ENCODE assay signal across 8 cellular contexts in the genomic region with DNA sequence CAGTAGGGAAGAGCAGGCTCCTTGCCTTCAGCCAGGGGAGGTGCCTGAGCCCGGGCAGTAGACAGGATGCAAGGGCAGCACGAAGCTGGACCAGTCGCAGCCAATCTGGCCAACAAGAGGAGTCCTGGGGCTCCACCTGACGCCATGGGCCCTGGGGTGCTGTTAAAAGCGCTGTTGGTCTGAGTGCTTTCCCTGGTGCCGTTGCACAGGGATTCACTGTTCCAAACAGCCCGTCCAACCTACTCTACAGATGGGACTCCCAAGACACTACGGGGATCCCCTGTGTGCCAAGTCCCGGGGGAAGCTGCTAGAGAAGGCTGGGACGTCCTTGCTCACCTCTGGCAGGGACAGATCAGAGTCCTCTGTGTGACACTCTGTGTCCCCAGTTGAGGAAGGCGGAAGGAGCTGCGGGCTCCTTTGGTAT. TPM values are rescaled to one million over a fixed set of nuclear protein-coding genes. Genes with fewer than 3 reads are reported as not detected.
DNase-seq lines count a peak whose midpoint lies in the region; ATAC-seq, FAIRE-seq and TF ChIP-seq lines count a peak whose summit lies in the region.

No MANE protein-coding gene starts in this region.

- POLR2A ChIA-PET in HepG2 (lab: Yijun Ruan, JAX): interaction anchor here (1.1 to 2.6 kb wide), 9 partner anchors 9 to 81 kb away, joined by 3 to 20 read pairs (median 7); no protein-coding TSS in a partner anchor

- TF ChIP-seq EP300 in HepG2 (IDR thresholded peaks at IDR 0.05; ENCODE audit: low read depth in 2 of 2, low read length in 2 of 2) (no peak), HepG2 (CRISPR knock-in tag; IDR thresholded peaks at IDR 0.05; ENCODE audit: borderline replicate concordance) (no peak)

- H3K9me3 ChIP-seq in HepG2 (ENCODE audit: low read length): no peaks in the 10 kb centered on the region
- no peaks in the 10 kb centered on the region for H3K9me3 ChIP-seq in thymus (ENCODE audit: control insufficient read depth)

- H3K36me3 Mint-ChIP-seq in activated naive CD8-positive, alpha-beta T cell treated with anti-CD3 and anti-CD28 coated beads, Interleukin-2, amount 50 U/mL, for 24 hours (ENCODE audit: low read depth): peaks cover 2% of the 10 kb centered on the region

- H3K27ac ChIP-seq in HepG2 (ENCODE audit: extremely low read length, insufficient read depth, low read length) (peak overlapping the region; percentile 77), thymus (ENCODE audit: low read depth) (no peak overlapping the region)

- no peak; a peak in 1 of 4 replicates for TF ChIP-seq POLR2A in HepG2 (IDR thresholded peaks at IDR 0.05; ENCODE audit: insufficient read depth in 1 of 2, low read depth in 2 of 2, low read length in 2 of 2)

- H3K4me3 Mint-ChIP-seq in activated naive CD8-positive, alpha-beta T cell treated with anti-CD3 and anti-CD28 coated beads, Interleukin-2, amount 50 U/mL, for 24 hours: peak overlapping the region; percentile 74

- H3K36me3 ChIP-seq in HepG2 (replicated peaks in 1 of 2; ENCODE audit: control insufficient read depth in 1 of 2, insufficient read depth in 2 of 2, low read length in 2 of 2): no peaks in the 10 kb centered on the region
- no peaks in the 10 kb centered on the region for H3K36me3 ChIP-seq in thymus (ENCODE audit: control insufficient read depth, insufficient read depth)

- no peak for TF ChIP-seq CTCF in HepG2 (CRISPR knock-in tag; IDR thresholded peaks at IDR 0.05)

- TF ChIP-seq RAD21 in HepG2 (CRISPR knock-in tag; IDR thresholded peaks at IDR 0.05): no peak

- peak overlapping the region; percentile 87 for H3K9ac ChIP-seq in HepG2 (ENCODE audit: insufficient read depth, low read depth, low read length)

- CTCF ChIA-PET in HepG2 (lab: Yijun Ruan, JAX; ENCODE audit: low intra/inter-chr PET ratio, low total read pairs): no interaction called here

- BruUV-seq in HepG2 (replicated peaks; lab: Mats Ljungman, UMichigan): no TSS peak

- intact Hi-C loops in HepG2 (cut with micrococcal nuclease; ENCODE audit: unreplicated experiment): loop anchor here (10.0 kb wide), 1 partner anchor 51 kb away; no protein-coding TSS in a partner anchor

- H3K4me3 ChIP-seq in HepG2 (replicated peaks in 1 of 3; ENCODE audit: insufficient read depth in 1 of 3, low read depth in 2 of 3, low read length in 3 of 3) (peak overlapping the region; percentile 75 to 93 (median 92)), thymus (ENCODE audit: low read length) (peak overlapping the region; percentile 49)

- 4% methylated on average over 5 of the region's 12 CpGs for WGBS in HepG2 (ENCODE audit: low lambda C conversion rate)
- 74% methylated on average over 12 of the region's 12 CpGs for WGBS in thymus

- in situ Hi-C loops in HepG2 (cut with HindIII; ENCODE audit: extremely low pct_ligation_motif_present, low pct_unique_long_range_greater_than_20kb): no loop called here

- H3K4me1 ChIP-seq in HepG2 (ENCODE audit: insufficient read depth, low read length) (peaks cover 55% of the 10 kb centered on the region), thymus (ENCODE audit: control insufficient read depth, insufficient read depth, low read length) (peaks cover 3% of the 10 kb centered on the region)

- H3K27me3 ChIP-seq in HepG2 (ENCODE audit: control insufficient read depth in 1 of 2, insufficient read depth in 2 of 2, low read length in 2 of 2) (no peaks in the 10 kb centered on the region; a peak in 2 of 5 replicates), thymus (ENCODE audit: control insufficient read depth, insufficient read depth) (no peaks in the 10 kb centered on the region)

- H3K27ac Mint-ChIP-seq in activated naive CD8-positive, alpha-beta T cell treated with anti-CD3 and anti-CD28 coated beads, Interleukin-2, amount 50 U/mL, for 24 hours: peak overlapping the region; percentile 27

- no peaks in the 10 kb centered on the region for H3K9me3 Mint-ChIP-seq in activated naive CD8-positive, alpha-beta T cell treated with anti-CD3 and anti-CD28 coated beads, Interleukin-2, amount 50 U/mL, for 24 hours

- peaks cover 15% of the 10 kb centered on the region for H3K27me3 Mint-ChIP-seq in activated naive CD8-positive, alpha-beta T cell treated with anti-CD3 and anti-CD28 coated beads, Interleukin-2, amount 50 U/mL, for 24 hours

- ATAC-seq in HG03139 (IDR thresholded peaks at IDR 0.05; ENCODE audit: unreplicated experiment) (peak; percentile 21), HepG2 (peak; percentile 61), GM18517 (IDR thresholded peaks at IDR 0.05; ENCODE audit: unreplicated experiment) (no peak)
- no peak for ATAC-seq in activated naive CD8-positive, alpha-beta T cell treated with anti-CD3 and anti-CD28 coated beads, Interleukin-2, amount 50 U/mL, for 24 hours

- H3K4me1 Mint-ChIP-seq in activated naive CD8-positive, alpha-beta T cell treated with anti-CD3 and anti-CD28 coated beads, Interleukin-2, amount 50 U/mL, for 24 hours: peaks cover 8% of the 10 kb centered on the region

- no peaks in the 10 kb centered on the region for H4K20me1 ChIP-seq in HepG2 (ENCODE audit: insufficient read depth, low read length)

- FAIRE-seq in HepG2 (lab: Jason Lieb, UNC): no peak

- no peak overlapping the region for H2AFZ ChIP-seq in HepG2 (ENCODE audit: low read length)

- H3K4me2 ChIP-seq in HepG2 (ENCODE audit: low read depth, low read length): peak overlapping the region; percentile 96

- H3K79me2 ChIP-seq in HepG2 (ENCODE audit: insufficient read depth, low read length): peaks cover 27% of the 10 kb centered on the region

- peak; percentile 57 for DNase-seq in NCI-H82 (lab: John Stamatoyannopoulos, UW)
- DNase-seq in NCI-H82 treated with DMSO at 0.1 percent for 48 hours (lab: John Stamatoyannopoulos, UW; ENCODE audit: unreplicated experiment): no peak
- no peak for DNase-seq in activated naive CD8-positive, alpha-beta T cell treated with anti-CD3 and anti-CD28 coated beads, Interleukin-2, amount 50 U/mL, for 24 hours
- no peak for DNase-seq in HepG2 (ENCODE audit: low spot score)
- no peak for DNase-seq in amygdala (lab: John Stamatoyannopoulos, UW)

TF ChIP-seq in HepG2, 621 proteins besides CTCF, POLR2A, EP300 and RAD21 (continues in another document):
- TF ChIP-seq ZNF670 (CRISPR knock-in tag; IDR thresholded peaks at IDR 0.05; ENCODE audit: borderline replicate concordance): 0 out of 2 replicates have a peak, but pooled peaks have one; percentile 59
- 0 out of 2 replicates have a peak, but pooled peaks have one; percentile 3 for TF ChIP-seq ZNF547 (CRISPR knock-in tag; IDR thresholded peaks at IDR 0.05)
- TF ChIP-seq MXD4 (CRISPR knock-in tag; IDR thresholded peaks at IDR 0.05): no peak
- no peak for TF ChIP-seq SNRNP70 (IDR thresholded peaks at IDR 0.05; ENCODE audit: low read depth, low read length)
- TF ChIP-seq ZNF180 (CRISPR knock-in tag; IDR thresholded peaks at IDR 0.05; ENCODE audit: borderline replicate concordance, low read depth): no peak
- TF ChIP-seq PTBP1 (IDR thresholded peaks at IDR 0.05; ENCODE audit: low read depth, low read length, poor library complexity, severe bottlenecking): peak; percentile 33
- TF ChIP-seq ZMAT3 (CRISPR knock-in tag; conservative IDR thresholded peaks at IDR 0.05): no peak
- no peak for TF ChIP-seq ZEB1 (IDR thresholded peaks at IDR 0.05; ENCODE audit: insufficient replicate concordance, low read depth)
- no peak for TF ChIP-seq DNMT1 (CRISPR knock-in tag; IDR thresholded peaks at IDR 0.05)
- no peak; the same call in 1 of the 2 replicates for TF ChIP-seq ZNF510 (CRISPR knock-in tag; IDR thresholded peaks at IDR 0.05; ENCODE audit: low read depth)
- no peak for TF ChIP-seq ZBTB7B (CRISPR knock-in tag; IDR thresholded peaks at IDR 0.05)
- TF ChIP-seq PPARG (CRISPR knock-in tag; conservative IDR thresholded peaks at IDR 0.05): no peak
- TF ChIP-seq NFKB2 (CRISPR knock-in tag; IDR thresholded peaks at IDR 0.05; ENCODE audit: borderline replicate concordance): peak; percentile 9; the same call in 1 of the 2 replicates
- TF ChIP-seq, protein P1, sequence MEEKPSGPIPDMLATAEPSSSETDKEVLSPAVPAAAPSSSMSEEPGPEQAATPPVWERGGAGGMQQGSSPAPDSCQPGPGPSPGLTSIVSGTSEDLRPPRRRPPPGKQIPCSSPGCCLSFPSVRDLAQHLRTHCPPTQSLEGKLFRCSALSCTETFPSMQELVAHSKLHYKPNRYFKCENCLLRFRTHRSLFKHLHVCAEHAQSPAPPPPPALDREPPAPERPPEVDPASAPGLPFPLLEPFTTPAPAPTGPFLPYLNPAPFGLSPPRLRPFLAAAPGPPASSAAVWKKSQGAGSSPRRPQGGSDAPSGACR (CRISPR knock-in tag; IDR thresholded peaks at IDR 0.05): 0 out of 2 replicates have a peak, but pooled peaks have one; percentile 2
- TF ChIP-seq ZNF607 (CRISPR knock-in tag; IDR thresholded peaks at IDR 0.05; ENCODE audit: borderline replicate concordance): no peak
- TF ChIP-seq ZBTB21 (CRISPR knock-in tag; IDR thresholded peaks at IDR 0.05): no peak
- TF ChIP-seq NONO (IDR thresholded peaks at IDR 0.05): no peak
- 0 out of 2 replicates have a peak, but pooled peaks have one; percentile 15 for TF ChIP-seq NONO (CRISPR knock-in tag; conservative IDR thresholded peaks at IDR 0.05)

RNA-seq across cellular contexts. Expression of gene CTSH, which starts 0.6 kb away (rescaled TPM):
- total RNA-seq in HepG2 (2016; rRNA removed; fragmentation: Illumina TruSeq; extraction: Trizol): 145 and 265 TPM in 2 replicates
- total RNA-seq in HepG2 (2016; cell fraction: cytosol; rRNA removed; fragmentation: Illumina TruSeq; extraction: Trizol; ENCODE audit: low read depth): 38.3 and 41.8 TPM in 2 replicates
- 147 and 263 TPM in 2 replicates for total RNA-seq in HepG2 (2016; cell fraction: insoluble cytoplasmic fraction; rRNA removed; fragmentation: Illumina TruSeq; extraction: Trizol)
- 76.7 and 76.8 TPM in 2 replicates for total RNA-seq in HepG2 (2016; cell fraction: membrane; rRNA removed; fragmentation: Illumina TruSeq; extraction: Trizol)
- total RNA-seq in HepG2 (2016; cell fraction: nucleus; rRNA removed; fragmentation: Illumina TruSeq; extraction: Trizol): 192 and 212 TPM in 2 replicates
- polyA plus RNA-seq in HepG2 (2011; rRNA removed) (653 and 707 TPM in 2 replicates), thymus (156 TPM)
- polyA plus RNA-seq in HepG2 (2011; cell fraction: cytosol; rRNA removed): 619 and 690 TPM in 2 replicates
- polyA plus RNA-seq in HepG2 (2011; cell fraction: nucleus; rRNA removed): 438 and 468 TPM in 2 replicates
- polyA plus RNA-seq in HepG2 (2012): 370 and 429 TPM in 2 replicates
- 85.5 and 99.3 TPM in 2 replicates for polyA plus RNA-seq in HepG2 (2016; cell fraction: cytosol; fragmentation: Illumina TruSeq; extraction: Trizol; ENCODE audit: low read depth)
- 143 and 146 TPM in 2 replicates for polyA plus RNA-seq in HepG2 (2016; cell fraction: insoluble cytoplasmic fraction; fragmentation: Illumina TruSeq; extraction: Trizol; ENCODE audit: low read depth)
- polyA plus RNA-seq in HepG2 (2016; cell fraction: membrane; fragmentation: Illumina TruSeq; extraction: Trizol; ENCODE audit: low read depth): 90.8 and 95.9 TPM in 2 replicates
- 337 and 346 TPM in 2 replicates for polyA plus RNA-seq in HepG2 (2016; cell fraction: nucleus; fragmentation: Illumina TruSeq; extraction: Trizol; ENCODE audit: insufficient read depth, low read depth)
- polyA minus RNA-seq in HepG2 (2011; rRNA and poly(A)+ RNA removed; ENCODE audit: low replicate concordance): 0.44 and 261 TPM in 2 replicates
- 172 and 190 TPM in 2 replicates for polyA minus RNA-seq in HepG2 (2011; cell fraction: cytosol; rRNA and poly(A)+ RNA removed)
- polyA minus RNA-seq in HepG2 (2011; cell fraction: nucleus; rRNA and poly(A)+ RNA removed): 126 and 165 TPM in 2 replicates

Comparison
In these comparisons a context has a peak if more than half of its experiments do, and no peak if none do; other contexts are left out.
1. ATAC-seq: peak in HG03139 (single experiment) and HepG2 (single experiment); none in activated naive CD8-positive, alpha-beta T cell treated with anti-CD3 and anti-CD28 coated beads, Interleukin-2, amount 50 U/mL, for 24 hours (single experiment) and GM18517 (single experiment).